Comparison of ENCODE assay signal across 2 cellular contexts in the genomic region with DNA sequence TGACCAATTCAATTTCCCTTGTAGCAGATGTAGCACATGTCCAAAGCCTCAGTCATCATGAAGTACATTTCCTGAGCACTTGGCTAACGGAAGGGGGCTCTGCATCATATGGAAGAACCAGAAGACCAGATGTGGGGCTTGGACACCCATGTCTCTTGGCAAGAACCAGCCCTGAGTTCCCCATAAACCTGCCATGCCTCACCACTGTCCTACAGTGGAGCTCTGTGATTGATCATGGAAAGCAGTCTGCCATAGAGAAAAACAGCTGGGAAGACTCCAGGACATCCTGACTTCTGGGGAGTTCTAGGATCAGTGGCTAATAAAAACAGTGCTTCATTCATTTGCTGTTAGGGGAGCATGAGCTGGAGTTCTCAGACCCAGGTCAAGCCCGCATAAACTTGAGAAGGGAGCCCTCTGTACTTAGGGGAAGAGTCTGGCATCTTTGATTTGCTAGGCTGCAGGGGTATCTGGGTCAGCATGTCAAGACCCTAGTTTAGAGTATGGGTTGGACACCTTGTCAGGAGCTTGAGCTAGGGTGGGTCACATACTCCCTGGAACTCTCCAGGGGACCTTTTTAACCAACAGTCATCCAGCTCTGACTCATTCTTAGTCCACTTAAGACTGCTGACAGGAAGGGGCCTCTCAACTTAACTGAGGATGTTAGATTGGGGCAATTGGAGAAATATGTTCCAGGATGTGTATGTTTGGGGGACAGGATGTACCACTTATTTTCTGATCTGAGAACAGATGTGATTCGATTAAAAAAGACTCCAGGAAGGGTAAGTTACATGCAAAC.
TF ChIP-seq lines count a peak whose summit lies in the region.

No MANE protein-coding gene starts in this region.

TF ChIP-seq in IMR-90, 13 proteins besides CTCF, POLR2A, EP300 and RAD21:
- TF ChIP-seq MAFK (IDR thresholded peaks at IDR 0.05; ENCODE audit: low read depth, low read length), result 0 out of 2 replicates have a peak, but pooled peaks have one; percentile 2
- TF ChIP-seq FOS (IDR thresholded peaks at IDR 0.05; ENCODE audit: low read depth, low read length), result peak; percentile 62; the same call in 1 of the 2 replicates
- TF ChIP-seq SMC3 (IDR thresholded peaks at IDR 0.05; ENCODE audit: low read depth, low read length), result no peak
TF ChIP-seq in IMR-90: peak in this region for 2.

TF ChIP-seq in GM12878, 131 proteins besides CTCF, POLR2A, EP300 and RAD21:
- no peak for TF ChIP-seq USF1 (IDR thresholded peaks at IDR 0.05; ENCODE audit: borderline replicate concordance, extremely low read length, insufficient read depth, low read depth, low read length)
- TF ChIP-seq, protein P1, sequence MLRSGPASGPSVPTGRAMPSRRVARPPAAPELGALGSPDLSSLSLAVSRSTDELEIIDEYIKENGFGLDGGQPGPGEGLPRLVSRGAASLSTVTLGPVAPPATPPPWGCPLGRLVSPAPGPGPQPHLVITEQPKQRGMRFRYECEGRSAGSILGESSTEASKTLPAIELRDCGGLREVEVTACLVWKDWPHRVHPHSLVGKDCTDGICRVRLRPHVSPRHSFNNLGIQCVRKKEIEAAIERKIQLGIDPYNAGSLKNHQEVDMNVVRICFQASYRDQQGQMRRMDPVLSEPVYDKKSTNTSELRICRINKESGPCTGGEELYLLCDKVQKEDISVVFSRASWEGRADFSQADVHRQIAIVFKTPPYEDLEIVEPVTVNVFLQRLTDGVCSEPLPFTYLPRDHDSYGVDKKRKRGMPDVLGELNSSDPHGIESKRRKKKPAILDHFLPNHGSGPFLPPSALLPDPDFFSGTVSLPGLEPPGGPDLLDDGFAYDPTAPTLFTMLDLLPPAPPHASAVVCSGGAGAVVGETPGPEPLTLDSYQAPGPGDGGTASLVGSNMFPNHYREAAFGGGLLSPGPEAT (IDR thresholded peaks at IDR 0.05; ENCODE audit: low read depth), result no peak
- TF ChIP-seq PAX8 (IDR thresholded peaks at IDR 0.05), result no peak
